In genomic region chr3:22960326-22960984, GRCh38 we compare ENCODE assay signal across 7 cellular contexts.
DNase-seq lines count a peak whose midpoint lies in the region; ATAC-seq and TF ChIP-seq lines count a peak whose summit lies in the region.

No MANE protein-coding gene starts in this region.

- WGBS in stomach, 5 donors: 6 to 8% (median 7%) methylated on average over 7 of the region's 7 CpGs

- TF ChIP-seq POLR2A in stomach (IDR thresholded peaks at IDR 0.05): no peak

- intact Hi-C loops in stomach (cut with DNase I; ENCODE audit: low total_unique reads): no loop called here

- TF ChIP-seq EP300 in stomach (IDR thresholded peaks at IDR 0.05): no peak

- peaks cover 0 to 11% (median 4%) of the 10 kb centered on the region in 4 donors for H3K4me1 ChIP-seq in stomach

- H3K9me3 ChIP-seq in stomach: no peaks in the 10 kb centered on the region

- H3K4me3 ChIP-seq in stomach: no peak overlapping the region

- H3K27me3 ChIP-seq in stomach: no peaks in the 10 kb centered on the region

- no peaks in the 10 kb centered on the region for H3K36me3 ChIP-seq in stomach

- no peak overlapping the region for H3K27ac ChIP-seq in stomach

- DNase-seq in GM04504 (ENCODE audit: low read depth) (peak; percentile 7), NAMALWA (ENCODE audit: low spot score) (peak; percentile 74), amniotic epithelial cell (ENCODE audit: low read depth) (peak; percentile 26), hepatic stellate cell (ENCODE audit: low spot score) (peak; percentile 17), stomach (peak; percentile 68)

- ATAC-seq in GM21447 (IDR thresholded peaks at IDR 0.05; ENCODE audit: unreplicated experiment): peak; percentile 36
- ATAC-seq in HG02970 (IDR thresholded peaks at IDR 0.05; ENCODE audit: low FRiP score, unreplicated experiment): no peak

- TF ChIP-seq CTCF in stomach (IDR thresholded peaks at IDR 0.05): peak in 5 of 7 experiments; percentile 30 to 73 (median 64)

Comparison
In these comparisons a context has a peak if more than half of its experiments do, and no peak if none do; other contexts are left out.
1. DNase-seq: peak in every context shown above with its lines; median percentile 74 in NAMALWA; 68 in stomach; 26 in amniotic epithelial cell; 17 in hepatic stellate cell; 7 in GM04504.